Comparison of ENCODE assay signal across 8 cellular contexts in genomic region chr6:42783177-42783875, GRCh38.
DNase-seq lines count a peak whose midpoint lies in the region; ATAC-seq and TF ChIP-seq lines count a peak whose summit lies in the region.

No MANE protein-coding gene starts in this region.

- H3K27me3 ChIP-seq in neuron (ENCODE audit: insufficient read depth, low read length) (no peaks in the 10 kb centered on the region), subcutaneous abdominal adipose tissue (ENCODE audit: control insufficient read depth in 5 of 5, insufficient read depth in 4 of 5, low read length in 5 of 5) (no peaks in the 10 kb centered on the region)

- H3K4me3 ChIP-seq in neuron (ENCODE audit: low read length) (peak overlapping the region; percentile 63), subcutaneous abdominal adipose tissue (ENCODE audit: low read depth in 1 of 5, low read length in 5 of 5) (peak overlapping the region; percentile 69 to 94 (median 93))

- no peaks in the 10 kb centered on the region for H3K9me3 ChIP-seq in neuron (ENCODE audit: low read length)
- no peaks in the 10 kb centered on the region for H3K9me3 ChIP-seq in subcutaneous abdominal adipose tissue (ENCODE audit: control insufficient read depth in 5 of 5, low read length in 5 of 5)

- peak; percentile 62 for DNase-seq in 8988T
- DNase-seq in HUDEP-2 (lab: John Stamatoyannopoulos, UW; ENCODE audit: unreplicated experiment in 76 of 76): peak in 66 of 76 experiments; percentile 20 to 97 (median 65)
- DNase-seq in RWPE1 (ENCODE audit: low spot score): peak; percentile 48
- peak; percentile 91 for DNase-seq in activated effector memory CD4-positive, alpha-beta T cell treated with anti-CD3 and anti-CD28 coated beads, Interleukin-2, amount 50 U/mL, for 16 hours
- DNase-seq in foreskin melanocyte: peak; percentile 44

- H2AFZ ChIP-seq in neuron (ENCODE audit: low read depth, low read length): no peak overlapping the region

- ATAC-seq in GM18502 (IDR thresholded peaks at IDR 0.05; ENCODE audit: poor library complexity, unreplicated experiment): peak; percentile 50

- CTCF ChIA-PET in RWPE1 (lab: Yijun Ruan, JAX): no interaction called here

- TF ChIP-seq CTCF in RWPE1 (conservative IDR thresholded peaks at IDR 0.05; ENCODE audit: low read depth): no peak

- POLR2A ChIA-PET in RWPE1 (lab: Yijun Ruan, JAX; ENCODE audit: low non-redundant PET): interaction anchor here (0.6 to 1.7 kb wide), 4 partner anchors 35 to 101 kb away, joined by 3 to 13 read pairs (median 4); partner anchors contain the start of gene TBCC

- peak overlapping the region; percentile 97 for H3K27ac ChIP-seq in RWPE1
- peak overlapping the region; percentile 99 for H3K27ac ChIP-seq in subcutaneous abdominal adipose tissue (ENCODE audit: low read depth, low read length)

- H3K9ac ChIP-seq in subcutaneous abdominal adipose tissue (ENCODE audit: low read length in 5 of 5): peak overlapping the region; percentile 96 to 100 (median 97)

- H3K4me1 ChIP-seq in neuron (ENCODE audit: insufficient read depth, low read length): peaks cover 18% of the 10 kb centered on the region
- peaks cover 0 to 40% (median 35%) of the 10 kb centered on the region in 5 donors for H3K4me1 ChIP-seq in subcutaneous abdominal adipose tissue (ENCODE audit: control insufficient read depth in 5 of 5, insufficient read depth in 5 of 5, low read length in 5 of 5)

- H3K36me3 ChIP-seq in neuron (ENCODE audit: insufficient read depth, low read length) (peaks cover under 1% of the 10 kb centered on the region), subcutaneous abdominal adipose tissue (ENCODE audit: control insufficient read depth in 5 of 5, insufficient read depth in 5 of 5, low read length in 5 of 5) (no peaks in the 10 kb centered on the region)

Comparison
In these comparisons a context has a peak if more than half of its experiments do, and no peak if none do; other contexts are left out.
1. Peak in every context shown above with its lines: DNase-seq, ATAC-seq, H3K4me3 ChIP-seq and H3K27ac ChIP-seq.